1 cellular context compared by ENCODE assay signal in the genomic region with DNA sequence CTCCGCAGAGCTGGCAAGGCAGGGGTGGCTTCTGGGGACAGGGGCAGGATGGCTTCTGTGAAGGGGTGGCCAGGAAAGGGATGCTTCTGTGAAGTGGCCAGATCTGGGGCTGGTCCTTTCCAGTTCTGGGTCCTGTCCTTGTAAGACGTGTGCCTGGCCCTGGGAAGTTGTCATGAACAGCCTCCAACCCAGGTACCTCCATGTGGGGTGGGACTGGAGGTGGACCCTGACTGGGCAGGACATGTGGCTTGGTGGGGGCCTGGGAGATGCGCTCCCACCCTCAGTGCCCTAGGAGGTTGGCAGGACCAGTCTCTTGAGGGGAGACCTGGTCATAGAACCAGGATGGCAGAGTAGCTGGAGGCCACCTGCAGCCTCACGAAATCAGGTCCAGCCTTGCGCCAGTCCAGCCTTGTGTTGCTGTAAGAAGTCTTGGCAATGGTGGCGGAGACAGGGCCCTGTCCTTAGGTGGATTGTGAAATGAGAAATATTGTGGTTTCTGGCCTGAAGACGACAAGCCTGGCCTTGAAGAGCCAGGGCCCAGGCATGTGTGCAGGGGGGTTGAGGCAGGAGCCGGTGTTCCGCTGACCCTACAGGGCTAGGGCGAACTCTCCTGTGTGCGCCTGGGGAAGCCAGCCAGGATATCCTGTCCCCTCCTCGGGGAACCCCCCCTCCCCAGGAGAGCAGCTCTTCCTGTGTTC.
TF ChIP-seq lines count a peak whose summit lies in the region.

No MANE protein-coding gene starts in this region.

TF ChIP-seq in IMR-90, 13 proteins besides CTCF, POLR2A, EP300 and RAD21:
- no peak for TF ChIP-seq SMC3 (IDR thresholded peaks at IDR 0.05; ENCODE audit: low read depth, low read length)
